Comparison of ENCODE assay signal across 16 cellular contexts in the genomic region with DNA sequence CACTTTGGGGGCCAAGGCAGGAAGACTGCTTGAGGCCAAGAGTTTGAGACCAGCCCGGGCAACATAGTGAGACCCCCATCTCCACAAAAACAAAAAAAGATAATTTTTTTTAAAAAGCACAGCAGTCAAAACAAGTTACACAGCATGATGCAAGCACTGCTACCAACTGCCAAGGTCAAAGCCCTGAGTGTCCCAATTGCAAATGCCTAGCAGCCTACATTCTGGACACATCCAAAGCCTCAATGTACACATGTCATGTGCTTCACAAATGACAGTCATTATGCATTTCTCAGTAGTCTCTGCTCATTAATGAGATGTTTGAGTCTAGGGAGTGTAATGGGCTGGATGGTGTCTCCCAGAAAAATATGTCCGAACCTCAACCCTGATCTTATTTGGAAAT.
DNase-seq lines count a peak whose midpoint lies in the region; ATAC-seq and TF ChIP-seq lines count a peak whose summit lies in the region.
"Had no signal": no experiment of that assay in that cellular context is flagged by ENCODE, and none has a peak within 500 bp of the region (broad histone marks: within the 10 kb centered on the region; RNA-seq: fewer than 3 reads in every experiment).

No MANE protein-coding gene starts in this region.

- ATAC-seq in natural killer cell treated with Interleukin-12 subunit alpha and Interleukin-12 subunit beta and Interleukin-15 and Interleukin-18, amount 100 ng/mL, for 72 hours = no peak
- no peak for ATAC-seq in natural killer cell
- ATAC-seq: HCT116, Right ventricle myocardium inferior had no signal

- H3K9me3 ChIP-seq in SJCRH30 (replicated peaks) = no peaks in the 10 kb centered on the region

- peaks cover 18% of the 10 kb centered on the region for H3K4me1 ChIP-seq in SJCRH30

- no peaks in the 10 kb centered on the region for H3K9me3 Mint-ChIP-seq in natural killer cell treated with Interleukin-12 subunit alpha and Interleukin-12 subunit beta and Interleukin-15 and Interleukin-18, amount 100 ng/mL, for 72 hours
- no peaks in the 10 kb centered on the region for H3K9me3 Mint-ChIP-seq in natural killer cell
- peaks cover 4% of the 10 kb centered on the region for H3K9me3 Mint-ChIP-seq in activated CD4-positive, alpha-beta memory T cell treated with anti-CD3 and anti-CD28 coated beads, Interleukin-2, amount 10 ng/mL, durations not matched to agents 7 days and 5 days
- peaks cover 7% of the 10 kb centered on the region for H3K9me3 Mint-ChIP-seq in activated naive CD8-positive, alpha-beta T cell treated with anti-CD3 and anti-CD28 coated beads for 36 hours
- H3K9me3 Mint-ChIP-seq in activated naive CD4-positive, alpha-beta T cell treated with anti-CD3 and anti-CD28 coated beads, Interleukin-2, amount 10 ng/mL, durations not matched to agents 7 days and 5 days = peaks cover 8% of the 10 kb centered on the region

- peaks cover 56 to 72% of the 10 kb centered on the region in 2 donors for H3K4me1 Mint-ChIP-seq in natural killer cell treated with Interleukin-12 subunit alpha and Interleukin-12 subunit beta and Interleukin-15 and Interleukin-18, amount 100 ng/mL, for 72 hours (ENCODE audit: low read depth in 2 of 2)
- peaks cover 26 to 28% of the 10 kb centered on the region in 2 donors for H3K4me1 Mint-ChIP-seq in natural killer cell
- H3K4me1 Mint-ChIP-seq in activated CD4-positive, alpha-beta memory T cell treated with anti-CD3 and anti-CD28 coated beads, Interleukin-2, amount 10 ng/mL, durations not matched to agents 7 days and 5 days = peaks cover 79% of the 10 kb centered on the region
- peaks cover 53% of the 10 kb centered on the region for H3K4me1 Mint-ChIP-seq in activated naive CD8-positive, alpha-beta T cell treated with anti-CD3 and anti-CD28 coated beads for 36 hours
- H3K4me1 Mint-ChIP-seq in activated naive CD4-positive, alpha-beta T cell treated with anti-CD3 and anti-CD28 coated beads, Interleukin-2, amount 10 ng/mL, durations not matched to agents 7 days and 5 days = peaks cover 67% of the 10 kb centered on the region

- intact Hi-C loops in natural killer cell (cut with micrococcal nuclease) = no loop called here

- H3K4me3 Mint-ChIP-seq in natural killer cell treated with Interleukin-12 subunit alpha and Interleukin-12 subunit beta and Interleukin-15 and Interleukin-18, amount 100 ng/mL, for 72 hours = peak overlapping the region; percentile 55
- no peak overlapping the region for H3K4me3 Mint-ChIP-seq in natural killer cell
- H3K4me3 Mint-ChIP-seq in activated CD4-positive, alpha-beta memory T cell treated with anti-CD3 and anti-CD28 coated beads, Interleukin-2, amount 10 ng/mL, durations not matched to agents 7 days and 5 days = no peak overlapping the region
- H3K4me3 Mint-ChIP-seq in activated naive CD8-positive, alpha-beta T cell treated with anti-CD3 and anti-CD28 coated beads for 36 hours = no peak overlapping the region
- no peak overlapping the region for H3K4me3 Mint-ChIP-seq in activated naive CD4-positive, alpha-beta T cell treated with anti-CD3 and anti-CD28 coated beads, Interleukin-2, amount 10 ng/mL, durations not matched to agents 7 days and 5 days

- H3K36me3 Mint-ChIP-seq in natural killer cell treated with Interleukin-12 subunit alpha and Interleukin-12 subunit beta and Interleukin-15 and Interleukin-18, amount 100 ng/mL, for 72 hours = peaks cover 12% of the 10 kb centered on the region
- H3K36me3 Mint-ChIP-seq in natural killer cell = no peaks in the 10 kb centered on the region
- peaks cover 15% of the 10 kb centered on the region for H3K36me3 Mint-ChIP-seq in activated CD4-positive, alpha-beta memory T cell treated with anti-CD3 and anti-CD28 coated beads, Interleukin-2, amount 10 ng/mL, durations not matched to agents 7 days and 5 days (ENCODE audit: low read depth)
- H3K36me3 Mint-ChIP-seq in activated naive CD8-positive, alpha-beta T cell treated with anti-CD3 and anti-CD28 coated beads for 36 hours = peaks cover 12% of the 10 kb centered on the region
- peaks cover 9% of the 10 kb centered on the region for H3K36me3 Mint-ChIP-seq in activated naive CD4-positive, alpha-beta T cell treated with anti-CD3 and anti-CD28 coated beads, Interleukin-2, amount 10 ng/mL, durations not matched to agents 7 days and 5 days

- no peak overlapping the region for H3K27ac ChIP-seq in SJCRH30

- H3K4me3 ChIP-seq in SJCRH30 = no peak overlapping the region

- DNase-seq in natural killer cell treated with Interleukin-12 subunit alpha and Interleukin-12 subunit beta and Interleukin-15 and Interleukin-18, amount 100 ng/mL, for 72 hours (ENCODE audit: low spot score) = no peak
- DNase-seq in natural killer cell (no peak), NCI-H524 treated with DMSO at 0.1 percent for 48 hours (lab: John Stamatoyannopoulos, UW) (no peak), SJCRH30 (no peak)
- no peak for DNase-seq in activated CD4-positive, alpha-beta memory T cell treated with anti-CD3 and anti-CD28 coated beads, Interleukin-2, amount 10 ng/mL, durations not matched to agents 7 days and 5 days
- DNase-seq in activated naive CD8-positive, alpha-beta T cell treated with anti-CD3 and anti-CD28 coated beads for 36 hours = no peak
- DNase-seq in activated naive CD4-positive, alpha-beta T cell treated with anti-CD3 and anti-CD28 coated beads, Interleukin-2, amount 10 ng/mL, durations not matched to agents 7 days and 5 days = no peak
- DNase-seq: ACHN, C1 segment of cervical spinal cord, GOT3, MM.1S, NCI-H1092 treated with DMSO at 0.1 percent for 48 hours, NCI-H2081 treated with DMSO at 0.1 percent for 48 hours, NCI-H446 treated with DMSO at 0.1 percent for 48 hours had no signal

- TF ChIP-seq CTCF in natural killer cell (IDR thresholded peaks at IDR 0.05) = no peak

- H3K27me3 ChIP-seq in SJCRH30 = no peaks in the 10 kb centered on the region

- POLR2A ChIA-PET in activated CD4-positive, alpha-beta memory T cell treated with anti-CD3 and anti-CD28 coated beads, Interleukin-2, amount 10 ng/mL, durations not matched to agents 7 days and 5 days (lab: Charles Lee) = interaction anchor here (1.4 to 3.2 kb wide), 5 partner anchors 7 to 110 kb away, joined by 4 to 20 read pairs (median 16); no protein-coding TSS in a partner anchor

- H3K36me3 ChIP-seq in SJCRH30 = no peaks in the 10 kb centered on the region

- H3K27ac Mint-ChIP-seq in natural killer cell treated with Interleukin-12 subunit alpha and Interleukin-12 subunit beta and Interleukin-15 and Interleukin-18, amount 100 ng/mL, for 72 hours = peak overlapping the region; percentile 99
- H3K27ac Mint-ChIP-seq in natural killer cell = no peak overlapping the region
- H3K27ac Mint-ChIP-seq in activated CD4-positive, alpha-beta memory T cell treated with anti-CD3 and anti-CD28 coated beads, Interleukin-2, amount 10 ng/mL, durations not matched to agents 7 days and 5 days = peak overlapping the region; percentile 91
- peak overlapping the region; percentile 13 for H3K27ac Mint-ChIP-seq in activated naive CD8-positive, alpha-beta T cell treated with anti-CD3 and anti-CD28 coated beads for 36 hours
- no peak overlapping the region for H3K27ac Mint-ChIP-seq in activated naive CD4-positive, alpha-beta T cell treated with anti-CD3 and anti-CD28 coated beads, Interleukin-2, amount 10 ng/mL, durations not matched to agents 7 days and 5 days

- H3K27me3 Mint-ChIP-seq in natural killer cell treated with Interleukin-12 subunit alpha and Interleukin-12 subunit beta and Interleukin-15 and Interleukin-18, amount 100 ng/mL, for 72 hours = no peaks in the 10 kb centered on the region
- H3K27me3 Mint-ChIP-seq in natural killer cell (ENCODE audit: low read depth in 2 of 2) = no peaks in the 10 kb centered on the region
- no peaks in the 10 kb centered on the region for H3K27me3 Mint-ChIP-seq in activated CD4-positive, alpha-beta memory T cell treated with anti-CD3 and anti-CD28 coated beads, Interleukin-2, amount 10 ng/mL, durations not matched to agents 7 days and 5 days
- H3K27me3 Mint-ChIP-seq in activated naive CD8-positive, alpha-beta T cell treated with anti-CD3 and anti-CD28 coated beads for 36 hours = no peaks in the 10 kb centered on the region
- H3K27me3 Mint-ChIP-seq in activated naive CD4-positive, alpha-beta T cell treated with anti-CD3 and anti-CD28 coated beads, Interleukin-2, amount 10 ng/mL, durations not matched to agents 7 days and 5 days = peaks cover 3% of the 10 kb centered on the region

- CTCF ChIA-PET in activated CD4-positive, alpha-beta memory T cell treated with anti-CD3 and anti-CD28 coated beads, Interleukin-2, amount 10 ng/mL, durations not matched to agents 7 days and 5 days (lab: Charles Lee) = interaction anchor here (0.7 to 2.1 kb wide), 6 partner anchors 8 to 117 kb away, joined by 3 to 11 read pairs (median 5); no protein-coding TSS in a partner anchor
- CTCF ChIA-PET in activated naive CD4-positive, alpha-beta T cell treated with anti-CD3 and anti-CD28 coated beads, Interleukin-2, amount 10 ng/mL, durations not matched to agents 7 days and 5 days (lab: Charles Lee) = no interaction called here

Comparison
In these comparisons a context has a peak if more than half of its experiments do, and no peak if none do; other contexts are left out.
1. H3K27ac Mint-ChIP-seq: peak in natural killer cell treated with Interleukin-12 subunit alpha and Interleukin-12 subunit beta and Interleukin-15 and Interleukin-18, amount 100 ng/mL, for 72 hours (2 of 2), activated CD4-positive, alpha-beta memory T cell treated with anti-CD3 and anti-CD28 coated beads, Interleukin-2, amount 10 ng/mL, durations not matched to agents 7 days and 5 days (single experiment) and activated naive CD8-positive, alpha-beta T cell treated with anti-CD3 and anti-CD28 coated beads for 36 hours (single experiment); none in natural killer cell (0 of 2) and activated naive CD4-positive, alpha-beta T cell treated with anti-CD3 and anti-CD28 coated beads, Interleukin-2, amount 10 ng/mL, durations not matched to agents 7 days and 5 days (single experiment).